16 cellular contexts compared by ENCODE assay signal in genomic region chr10:124168991-124169826, GRCh38.
"Had no signal": no experiment of that assay in that cellular context is flagged by ENCODE, and none has a peak within 500 bp of the region (broad histone marks: within the 10 kb centered on the region; RNA-seq: fewer than 3 reads in every experiment).

No MANE protein-coding gene starts in this region.

- H3K27me3 ChIP-seq: body of pancreas, gastrocnemius medialis, heart left ventricle, right lobe of liver had no signal

- H3K4me1 Mint-ChIP-seq: activated CD4-positive, alpha-beta T cell treated with anti-CD3 and anti-CD28 coated beads, Interleukin-2, amount 10 ng/mL, durations not matched to agents 7 days and 5 days; activated naive CD8-positive, alpha-beta T cell treated with anti-CD3 and anti-CD28 coated beads, Interleukin-2, amount 10 ng/mL, durations not matched to agents 7 days and 5 days had no signal

- ATAC-seq: activated CD4-positive, CD25-positive, alpha-beta regulatory T cell treated with anti-CD3 and anti-CD28 coated beads, Interleukin-2, amount 50 U/mL, for 24 hours; body of pancreas; gastrocnemius medialis; heart left ventricle; psoas muscle; right lobe of liver; stimulated activated naive B cell treated with anti-CD40 and anti-IgM and Interleukin-4, amounts not matched to agents 10 μg/mL and 1 μg/mL and 100 μg/mL, for 72 hours had no signal

- H3K4me3 ChIP-seq: body of pancreas, gastrocnemius medialis, heart left ventricle, left ventricle myocardium inferior, psoas muscle, right lobe of liver had no signal

- H3K27ac Mint-ChIP-seq: activated CD4-positive, alpha-beta T cell treated with anti-CD3 and anti-CD28 coated beads, Interleukin-2, amount 10 ng/mL, durations not matched to agents 7 days and 5 days; activated naive CD8-positive, alpha-beta T cell treated with anti-CD3 and anti-CD28 coated beads, Interleukin-2, amount 10 ng/mL, durations not matched to agents 7 days and 5 days; stimulated activated naive B cell treated with anti-CD40 and anti-IgM and Interleukin-4, amounts not matched to agents 10 μg/mL and 1 μg/mL and 100 μg/mL, for 72 hours had no signal

- H3K36me3 ChIP-seq: gastrocnemius medialis, heart left ventricle, left ventricle myocardium inferior, right lobe of liver had no signal

- H3K9me3 ChIP-seq: body of pancreas, gastrocnemius medialis, heart left ventricle, left ventricle myocardium inferior, psoas muscle, right lobe of liver had no signal

- H3K4me1 ChIP-seq: body of pancreas, gastrocnemius medialis, heart left ventricle, left ventricle myocardium inferior, psoas muscle, right lobe of liver had no signal

- H3K9me3 Mint-ChIP-seq: activated CD4-positive, alpha-beta T cell treated with anti-CD3 and anti-CD28 coated beads, Interleukin-2, amount 10 ng/mL, durations not matched to agents 7 days and 5 days; activated naive CD8-positive, alpha-beta T cell treated with anti-CD3 and anti-CD28 coated beads, Interleukin-2, amount 10 ng/mL, durations not matched to agents 7 days and 5 days had no signal

- DNase-seq: activated CD4-positive, alpha-beta T cell treated with anti-CD3 and anti-CD28 coated beads, Interleukin-2, amount 10 ng/mL, durations not matched to agents 7 days and 5 days; activated naive CD4-positive, alpha-beta T cell treated with Interleukin-2 at 50 U/mL for 16 hours; activated naive CD8-positive, alpha-beta T cell treated with anti-CD3 and anti-CD28 coated beads, Interleukin-2, amount 10 ng/mL, durations not matched to agents 7 days and 5 days; body of pancreas; caudate nucleus; gastrocnemius medialis; heart left ventricle; left ventricle myocardium inferior; mammary epithelial cell; psoas muscle; small intestine; stimulated activated CD4-positive, alpha-beta T cell treated with anti-CD3 and anti-CD28 coated beads, Interleukin-4, amount 100 ng/mL, for 4 hours; stimulated activated naive B cell treated with anti-CD40 and anti-IgM and Interleukin-4, amounts not matched to agents 10 μg/mL and 1 μg/mL and 100 μg/mL, for 72 hours; T1000 had no signal

- H3K4me3 Mint-ChIP-seq: activated CD4-positive, alpha-beta T cell treated with anti-CD3 and anti-CD28 coated beads, Interleukin-2, amount 10 ng/mL, durations not matched to agents 7 days and 5 days; activated naive CD8-positive, alpha-beta T cell treated with anti-CD3 and anti-CD28 coated beads, Interleukin-2, amount 10 ng/mL, durations not matched to agents 7 days and 5 days; stimulated activated naive B cell treated with anti-CD40 and anti-IgM and Interleukin-4, amounts not matched to agents 10 μg/mL and 1 μg/mL and 100 μg/mL, for 72 hours had no signal

- H3K27ac ChIP-seq: body of pancreas, gastrocnemius medialis, heart left ventricle, left ventricle myocardium inferior, psoas muscle, right lobe of liver had no signal

- H3K36me3 Mint-ChIP-seq: activated naive CD8-positive, alpha-beta T cell treated with anti-CD3 and anti-CD28 coated beads, Interleukin-2, amount 10 ng/mL, durations not matched to agents 7 days and 5 days; stimulated activated naive B cell treated with anti-CD40 and anti-IgM and Interleukin-4, amounts not matched to agents 10 μg/mL and 1 μg/mL and 100 μg/mL, for 72 hours had no signal
